In the genomic region with DNA sequence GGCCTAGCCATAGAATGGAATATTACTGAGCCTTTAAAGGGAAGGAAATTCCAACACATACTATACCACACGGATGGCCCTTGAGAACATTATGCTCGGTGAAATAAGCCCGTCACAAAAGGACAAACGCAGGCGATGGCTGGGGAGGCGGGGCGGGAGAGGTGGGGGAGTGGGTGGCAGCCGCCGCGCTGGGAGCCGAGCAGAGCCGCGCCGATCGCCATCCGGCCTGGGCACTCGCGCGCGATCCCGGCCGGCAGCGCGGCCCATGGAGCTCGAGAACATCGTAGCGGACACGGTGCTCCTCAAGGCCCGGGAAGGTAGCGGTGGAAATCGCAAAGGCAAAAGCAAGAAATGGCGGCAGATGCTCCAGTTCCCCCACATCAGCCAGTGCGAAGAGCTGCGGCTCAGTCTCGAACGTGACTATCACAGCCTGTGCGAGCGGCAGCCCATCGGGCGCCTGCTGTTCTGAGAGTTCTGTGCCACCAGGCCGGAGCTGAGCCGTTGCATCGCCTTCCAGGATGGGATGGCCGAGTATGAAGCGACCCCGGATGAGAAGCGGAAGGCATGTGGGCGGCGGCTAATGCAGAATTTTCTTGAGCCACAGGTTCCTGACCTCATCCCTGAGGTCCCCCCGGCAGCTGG, we compare ENCODE assay signal across 15 cellular contexts.
DNase-seq lines count a peak whose midpoint lies in the region; ATAC-seq and TF ChIP-seq lines count a peak whose summit lies in the region.
"Had no signal": no experiment of that assay in that cellular context is flagged by ENCODE, and none has a peak within 500 bp of the region (broad histone marks: within the 10 kb centered on the region; RNA-seq: fewer than 3 reads in every experiment).

No MANE protein-coding gene starts in this region.

- H3K9me3 Mint-ChIP-seq in activated naive CD4-positive, alpha-beta T cell treated with anti-CD3 and anti-CD28 coated beads for 36 hours = no peaks in the 10 kb centered on the region
- peaks cover 5% of the 10 kb centered on the region for H3K9me3 Mint-ChIP-seq in chondrocyte (ENCODE audit: low read depth)
- no peaks in the 10 kb centered on the region for H3K9me3 Mint-ChIP-seq in effector memory CD8-positive, alpha-beta T cell

- no peak overlapping the region for H3K27ac Mint-ChIP-seq in activated naive CD4-positive, alpha-beta T cell treated with anti-CD3 and anti-CD28 coated beads for 36 hours
- H3K27ac Mint-ChIP-seq in chondrocyte (ENCODE audit: unreplicated experiment) = no peak overlapping the region
- H3K27ac Mint-ChIP-seq in effector memory CD8-positive, alpha-beta T cell = no peak overlapping the region
- H3K27ac Mint-ChIP-seq: nephron had no signal

- peak; percentile 55 for ATAC-seq in left lung
- no peak for ATAC-seq in effector memory CD8-positive, alpha-beta T cell (replicated peaks)
- ATAC-seq in HG03342 (IDR thresholded peaks at IDR 0.05; ENCODE audit: unreplicated experiment) = no peak

- TF ChIP-seq EP300 in transverse colon (IDR thresholded peaks at IDR 0.05; ENCODE audit: low read depth) = no peak

- H3K4me1 ChIP-seq in left lung (no peaks in the 10 kb centered on the region), transverse colon (no peaks in the 10 kb centered on the region)
- H3K4me1 ChIP-seq: testis had no signal

- TF ChIP-seq CTCF in chondrocyte (IDR thresholded peaks at IDR 0.05) (no peak), left lung (IDR thresholded peaks at IDR 0.05) (no peak), transverse colon (IDR thresholded peaks at IDR 0.05) (no peak)

- in situ Hi-C loops in transverse colon (cut with MboI; ENCODE audit: low pct_ligation_motif_present in 1 of 4, low pct_unique_long_range_greater_than_20kb in 1 of 4, low sequenced_read_pairs in 3 of 4) = no loop called here

- H3K27ac ChIP-seq in left lung (no peak overlapping the region), transverse colon (no peak overlapping the region)
- H3K27ac ChIP-seq: testis had no signal

- TF ChIP-seq POLR2A in transverse colon (IDR thresholded peaks at IDR 0.05) = no peak

- H3K9me3 ChIP-seq in left lung (peaks cover 0 to 2% of the 10 kb centered on the region in 2 donors), transverse colon (no peaks in the 10 kb centered on the region)
- H3K9me3 ChIP-seq: testis had no signal

- H3K4me3 ChIP-seq in left lung (no peak overlapping the region), transverse colon (peak overlapping the region in 3 of 4 donors; percentile 2 to 33 (median 6))

- H3K36me3 ChIP-seq in left lung (peaks cover 0 to 8% of the 10 kb centered on the region in 2 donors), transverse colon (no peaks in the 10 kb centered on the region)

- peak overlapping the region; percentile 46 for H3K4me3 Mint-ChIP-seq in activated naive CD4-positive, alpha-beta T cell treated with anti-CD3 and anti-CD28 coated beads for 36 hours
- H3K4me3 Mint-ChIP-seq in chondrocyte (ENCODE audit: unreplicated experiment) = no peak overlapping the region
- no peak overlapping the region for H3K4me3 Mint-ChIP-seq in effector memory CD8-positive, alpha-beta T cell
- H3K4me3 Mint-ChIP-seq: nephron had no signal

- H3K27me3 ChIP-seq in left lung (no peaks in the 10 kb centered on the region), transverse colon (no peaks in the 10 kb centered on the region)
- H3K27me3 ChIP-seq: testis had no signal

- 68 to 89% methylated on average over 10 to 50 of the region's 50 CpGs for WGBS in transverse colon (ENCODE audit: low coverage in 1 of 2), 2 donors

- peaks cover 5% of the 10 kb centered on the region for H3K36me3 Mint-ChIP-seq in activated naive CD4-positive, alpha-beta T cell treated with anti-CD3 and anti-CD28 coated beads for 36 hours (ENCODE audit: low read depth)
- peaks cover 2% of the 10 kb centered on the region for H3K36me3 Mint-ChIP-seq in chondrocyte (ENCODE audit: low read depth)
- no peaks in the 10 kb centered on the region for H3K36me3 Mint-ChIP-seq in effector memory CD8-positive, alpha-beta T cell (ENCODE audit: insufficient read depth)

- DNase-seq in activated naive CD4-positive, alpha-beta T cell treated with anti-CD3 and anti-CD28 coated beads for 36 hours = no peak
- DNase-seq in activated naive CD4-positive, alpha-beta T cell treated with Interleukin-2 at 50 U/mL for 16 hours = no peak
- DNase-seq in chondrocyte (ENCODE audit: low spot score) (peak; percentile 48), left lung (no peak), transverse colon (no peak), SHP77 (lab: John Stamatoyannopoulos, UW) (no peak)
- no peak for DNase-seq in effector memory CD8-positive, alpha-beta T cell
- DNase-seq: activated CD4-positive, alpha-beta T cell treated with anti-CD3 and anti-CD28 coated beads for 48 hours; activated gamma-delta T cell treated with Interleukin-2 at 50 U/mL for 16 hours; cortex of kidney; NCI-H1417; NCI-H524 treated with DMSO at 0.1 percent for 48 hours; testis had no signal

- no peaks in the 10 kb centered on the region for H3K27me3 Mint-ChIP-seq in activated naive CD4-positive, alpha-beta T cell treated with anti-CD3 and anti-CD28 coated beads for 36 hours (ENCODE audit: low read depth)
- no peaks in the 10 kb centered on the region for H3K27me3 Mint-ChIP-seq in chondrocyte (ENCODE audit: low read depth)
- H3K27me3 Mint-ChIP-seq in effector memory CD8-positive, alpha-beta T cell = no peaks in the 10 kb centered on the region

- peaks cover 8% of the 10 kb centered on the region for H3K4me1 Mint-ChIP-seq in activated naive CD4-positive, alpha-beta T cell treated with anti-CD3 and anti-CD28 coated beads for 36 hours (ENCODE audit: low read depth)
- H3K4me1 Mint-ChIP-seq in chondrocyte (ENCODE audit: low read depth) = no peaks in the 10 kb centered on the region
- no peaks in the 10 kb centered on the region for H3K4me1 Mint-ChIP-seq in effector memory CD8-positive, alpha-beta T cell (ENCODE audit: low read depth in 2 of 2)
- H3K4me1 Mint-ChIP-seq: nephron had no signal

- CTCF ChIA-PET in activated naive CD4-positive, alpha-beta T cell treated with anti-CD3 and anti-CD28 coated beads for 36 hours (lab: Charles Lee) = interaction anchor here (0.6 kb wide), 2 partner anchors 158 to 269 kb away, joined by 3 to 4 read pairs; no protein-coding TSS in a partner anchor

- intact Hi-C loops in activated naive CD4-positive, alpha-beta T cell treated with anti-CD3 and anti-CD28 coated beads for 36 hours (cut with micrococcal nuclease) = no loop called here
- intact Hi-C loops in left lung (cut with DNase I) (no loop called here), transverse colon (cut with DNase I; ENCODE audit: low total_unique reads) (no loop called here)

Comparison
In these comparisons a context has a peak if more than half of its experiments do, and no peak if none do; other contexts are left out.
1. H3K4me3 ChIP-seq: peak in transverse colon (3 of 4); none in left lung (0 of 2).